Comparison of ENCODE assay signal across 7 cellular contexts in genomic region chr6:157822221-157823000, GRCh38. TPM values are rescaled to one million over a fixed set of nuclear protein-coding genes. Genes with fewer than 3 reads are reported as not detected.
A peak's percentile ranks its signal among the peaks of the same experiment; 100 is the strongest.
DNase-seq lines count a peak whose midpoint lies in the region; ATAC-seq, FAIRE-seq and TF ChIP-seq lines count a peak whose summit lies in the region.

No MANE protein-coding gene starts in this region.

- H3K36me3 ChIP-seq in OCI-LY3 (replicated peaks; ENCODE audit: low read depth, low read length) (no peaks in the 10 kb centered on the region), bronchial epithelial cell (ENCODE audit: control insufficient read depth, insufficient read depth, low read length) (no peaks in the 10 kb centered on the region), suprapubic skin (no peaks in the 10 kb centered on the region)

- peaks cover 6% of the 10 kb centered on the region for H3K4me1 ChIP-seq in OCI-LY3 (ENCODE audit: low read length)
- H3K4me1 ChIP-seq in suprapubic skin, result peaks cover 20% of the 10 kb centered on the region

- 19% methylated on average over 13 of the region's 53 CpGs for WGBS in suprapubic skin

- H3K9ac ChIP-seq in OCI-LY3 (ENCODE audit: low read length), result peak overlapping the region; percentile 33; the same call in 1 of the 2 replicates

- H3K4me3 ChIP-seq in OCI-LY3 (ENCODE audit: low read length), result peak overlapping the region; percentile 71
- H3K4me3 ChIP-seq in bronchial epithelial cell (ENCODE audit: low read depth, low read length), result peak overlapping the region; percentile 96
- peak overlapping the region; percentile 85 for H3K4me3 ChIP-seq in suprapubic skin

- H3K9me3 ChIP-seq in OCI-LY3 (ENCODE audit: insufficient read depth, low read length), result no peaks in the 10 kb centered on the region
- no peaks in the 10 kb centered on the region for H3K9me3 ChIP-seq in suprapubic skin

- FAIRE-seq in bronchial epithelial cell (lab: Jason Lieb, UNC), result no peak

- peak overlapping the region; percentile 23; the same call in 1 of the 2 replicates for H2AFZ ChIP-seq in OCI-LY3 (ENCODE audit: low read depth, low read length)

- no peak for TF ChIP-seq POLR2A in suprapubic skin (IDR thresholded peaks at IDR 0.05)

- H3K4me2 ChIP-seq in OCI-LY3 (ENCODE audit: low read length), result peak overlapping the region; percentile 69

- no peaks in the 10 kb centered on the region for H4K20me1 ChIP-seq in OCI-LY3 (ENCODE audit: insufficient read depth, low read length)

- H3K27me3 ChIP-seq in OCI-LY3 (ENCODE audit: low read depth, low read length), result peaks cover 36% of the 10 kb centered on the region
- H3K27me3 ChIP-seq in bronchial epithelial cell (ENCODE audit: control insufficient read depth, insufficient read depth, low read length), result no peaks in the 10 kb centered on the region
- no peaks in the 10 kb centered on the region for H3K27me3 ChIP-seq in suprapubic skin

- no peak for TF ChIP-seq CTCF in OCI-LY3 (IDR thresholded peaks at IDR 0.05; ENCODE audit: low read depth, low read length)
- TF ChIP-seq CTCF in bronchial epithelial cell (IDR thresholded peaks at IDR 0.05; ENCODE audit: insufficient read depth, low read length, severe bottlenecking), result no peak
- no peak for TF ChIP-seq CTCF in suprapubic skin (IDR thresholded peaks at IDR 0.05)

- H3K79me2 ChIP-seq in OCI-LY3 (ENCODE audit: low read length), result no peaks in the 10 kb centered on the region

- H3K27ac ChIP-seq in OCI-LY3 (ENCODE audit: low read length), result no peak overlapping the region
- peak overlapping the region; percentile 99 for H3K27ac ChIP-seq in suprapubic skin

- no peak for TF ChIP-seq EP300 in suprapubic skin (IDR thresholded peaks at IDR 0.05)

- DNase-seq in bronchial epithelial cell (ENCODE audit: low read depth) (no peak), left kidney (ENCODE audit: low read depth, low spot score) (peak; percentile 54), suprapubic skin (ENCODE audit: low spot score in 2 of 2) (peak in 1 of 2 donors; percentile 68), GDM1 (lab: John Stamatoyannopoulos, UW) (no peak), NCI-H1092 treated with DMSO at 0.1 percent for 48 hours (lab: John Stamatoyannopoulos, UW) (no peak)

- ATAC-seq in GM21423 (IDR thresholded peaks at IDR 0.05; ENCODE audit: unreplicated experiment), result peak; percentile 21

RNA-seq across cellular contexts. Expression of gene SNX9, which starts 0.6 kb away (rescaled TPM):
- total RNA-seq in bronchial epithelial cell (25.5 and 26.6 TPM in 2 replicates), suprapubic skin (10 to 100 TPM; 30.4 to 44.2 (median 35.8) TPM)
